ENCODE assay signal across 1 cellular context in the genomic region with DNA sequence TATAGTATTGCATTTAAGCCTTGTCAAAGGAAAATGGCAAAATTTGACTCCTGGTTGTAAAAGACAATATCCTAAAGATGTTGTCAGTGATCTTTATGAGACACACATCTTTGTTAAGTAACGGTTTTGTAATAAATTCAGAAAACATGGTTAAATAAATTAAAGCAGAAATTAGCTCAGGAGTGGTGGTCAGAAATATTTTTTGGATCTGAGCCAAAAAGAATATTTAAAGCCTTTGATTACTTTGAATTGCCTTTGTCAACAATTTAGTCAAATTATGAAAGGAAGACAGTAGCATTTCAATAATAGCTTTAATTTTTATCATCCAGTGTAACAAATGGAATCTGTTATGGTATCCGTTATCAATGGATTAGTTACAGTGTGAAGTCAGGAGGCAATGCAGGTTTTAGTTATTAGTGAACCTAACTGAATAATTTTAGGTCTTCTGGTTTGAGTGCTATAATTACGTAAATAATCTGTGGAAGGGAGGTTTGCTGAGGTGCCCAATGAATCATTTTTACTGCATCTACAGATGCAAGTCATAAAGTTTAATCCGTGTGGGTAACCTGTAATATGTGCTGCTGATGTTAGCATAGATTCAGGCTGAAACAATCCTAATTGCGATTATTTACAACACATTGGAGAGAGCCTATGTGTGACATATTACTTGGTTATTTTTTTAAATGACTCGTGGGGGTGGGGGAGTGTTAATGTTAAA.
TF ChIP-seq lines count a peak whose summit lies in the region.

No MANE protein-coding gene starts in this region.

TF ChIP-seq in K562, 482 proteins besides CTCF, POLR2A, EP300 and RAD21:
- TF ChIP-seq NFIC (IDR thresholded peaks at IDR 0.05) (peak; percentile 79), KDM4B (IDR thresholded peaks at IDR 0.05; ENCODE audit: borderline replicate concordance in 2 of 2, low read depth in 1 of 2) (no peak), NFIX (CRISPR knock-in tag; IDR thresholded peaks at IDR 0.05; ENCODE audit: low read depth) (peak; percentile 66)
TF ChIP-seq in K562: peak in this region for 2.
